10 cellular contexts compared by ENCODE assay signal in genomic region chr5:149679876-149680809, GRCh38. TPM values are rescaled to one million over a fixed set of nuclear protein-coding genes. Genes with fewer than 3 reads are reported as not detected.
DNase-seq lines count a peak whose midpoint lies in the region; ATAC-seq, FAIRE-seq and TF ChIP-seq lines count a peak whose summit lies in the region.
"Had no signal": no experiment of that assay in that cellular context is flagged by ENCODE, and none has a peak within 500 bp of the region (broad histone marks: within the 10 kb centered on the region; RNA-seq: fewer than 3 reads in every experiment).

No MANE protein-coding gene starts in this region.

- peak; percentile 47 for ATAC-seq in GM21526 (IDR thresholded peaks at IDR 0.05; ENCODE audit: low FRiP score, unreplicated experiment)
- peak; percentile 47 for ATAC-seq in HG03378 (IDR thresholded peaks at IDR 0.05; ENCODE audit: unreplicated experiment)
- ATAC-seq in Right ventricle myocardium inferior = peak; percentile 38
- ATAC-seq: CD8-positive, alpha-beta T cell had no signal

- FAIRE-seq in GM12891 (lab: Jason Lieb, UNC) = peak; percentile 23

- no peaks in the 10 kb centered on the region for H3K27me3 ChIP-seq in H7 (ENCODE audit: control insufficient read depth, insufficient read depth, low read length)

- DNase-seq in GM12891 (ENCODE audit: insufficient read length, low spot score) = no peak
- DNase-seq in Right ventricle myocardium inferior (ENCODE audit: missing footprints) = peak; percentile 64
- no peak for DNase-seq in H7
- no peak for DNase-seq in activated CD4-positive, alpha-beta T cell treated with anti-CD3 and anti-CD28 coated beads for 4 hours
- DNase-seq in EL = no peak
- DNase-seq in T-helper 1 cell = no peak
- DNase-seq: CD8-positive, alpha-beta T cell had no signal

- H3K36me3 ChIP-seq in H7 (replicated peaks; ENCODE audit: control insufficient read depth, insufficient read depth, low read length) = no peaks in the 10 kb centered on the region
- H3K36me3 ChIP-seq: HAP-1 had no signal

- intact Hi-C loops in Right ventricle myocardium inferior (cut with DNase I) = loop anchor here (5.0 kb wide), 1 partner anchor 52 kb away; the partner anchor contains the start of gene PPARGC1B

- no peak for TF ChIP-seq POLR2A in GM12891 (IDR thresholded peaks at IDR 0.05; ENCODE audit: low read depth, low read length)

- H3K4me3 ChIP-seq in H7 (ENCODE audit: insufficient read depth, low read depth, low read length) = no peak overlapping the region
- H3K4me3 ChIP-seq: HAP-1 had no signal

TF ChIP-seq in GM12891, 5 proteins besides CTCF, POLR2A, EP300 and RAD21:
- TF ChIP-seq SPI1 (IDR thresholded peaks at IDR 0.05; ENCODE audit: low read depth, low read length) = no peak
- no peak for TF ChIP-seq PAX5 (IDR thresholded peaks at IDR 0.05; ENCODE audit: insufficient read depth, low read length, severe bottlenecking)
- no peak for TF ChIP-seq POU2F2 (IDR thresholded peaks at IDR 0.05; ENCODE audit: low read depth, low read length)
- TF ChIP-seq TAF1 (IDR thresholded peaks at IDR 0.05; ENCODE audit: low read depth, low read length) = no peak
- TF ChIP-seq POLR2AphosphoS5 (IDR thresholded peaks at IDR 0.05; ENCODE audit: low read depth, low read length) = no peak

RNA-seq across cellular contexts. Expression of gene PPARGC1B, which starts 50.0 kb away (rescaled TPM):
- polyA plus RNA-seq in GM12891 (2012; ENCODE audit: low read depth, missing spikeins) = 3.9 TPM
- 30.1 TPM for total RNA-seq in Right ventricle myocardium inferior
- total RNA-seq in H7 (2014; rRNA removed; shearing (Covaris generic)) = 5.8 and 6.1 TPM in 2 replicates
